Comparison of ENCODE assay signal across 8 cellular contexts in the genomic region with DNA sequence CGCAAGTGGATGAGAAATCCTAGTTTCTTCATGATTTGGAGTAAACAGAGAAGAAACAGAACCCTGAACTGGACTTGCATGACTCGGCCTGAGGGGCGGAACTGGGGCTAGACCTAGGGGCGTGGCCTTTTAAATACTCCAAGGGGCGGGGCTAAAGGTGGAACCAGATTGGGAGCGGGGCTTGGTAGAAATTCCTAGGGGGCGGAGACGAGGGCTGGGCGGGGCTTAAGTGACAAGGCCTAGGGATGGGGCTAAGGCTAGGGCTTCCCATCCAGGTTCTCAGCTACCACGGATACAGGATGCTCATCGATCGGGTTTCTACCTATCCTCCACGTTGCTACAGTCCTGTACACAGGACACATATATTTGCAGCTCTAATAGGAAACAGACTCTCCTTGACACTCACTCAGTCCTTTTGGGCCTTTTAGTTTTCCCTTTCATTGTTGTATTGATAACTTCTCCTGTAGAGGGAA. TPM values are rescaled to one million over a fixed set of nuclear protein-coding genes. Genes with fewer than 3 reads are reported as not detected.
DNase-seq lines count a peak whose midpoint lies in the region; ATAC-seq, FAIRE-seq and TF ChIP-seq lines count a peak whose summit lies in the region.

No MANE protein-coding gene starts in this region.

- no peaks in the 10 kb centered on the region for H3K27me3 ChIP-seq in SK-N-SH (ENCODE audit: insufficient read depth)
- H3K27me3 ChIP-seq in HepG2 (ENCODE audit: control insufficient read depth in 1 of 2, insufficient read depth in 2 of 2, low read length in 2 of 2) = no peaks in the 10 kb centered on the region

- H3K4me2 ChIP-seq in SK-N-SH = peak overlapping the region; percentile 80
- peak overlapping the region; percentile 51 for H3K4me2 ChIP-seq in HepG2 (ENCODE audit: low read depth, low read length)

- H3K9me3 ChIP-seq in SK-N-SH (no peaks in the 10 kb centered on the region), HepG2 (ENCODE audit: low read length) (0 out of 2 replicates have a peak, but pooled peaks cover 5% of the 10 kb centered on the region)

- DNase-seq in activated T-cell treated with anti-CD3 and anti-CD28 coated beads, Interleukin-2, amount 50 U/mL, for 24 hours = no peak
- no peak for DNase-seq in activated T-cell treated with anti-CD3 and anti-CD28 coated beads, Interleukin-2, amount 50 U/mL, for 1 hour
- DNase-seq in NCI-H1092 (lab: John Stamatoyannopoulos, UW) (peak; percentile 97), SK-N-SH (peak; percentile 92), HepG2 (ENCODE audit: low spot score) (no peak)
- DNase-seq in stimulated activated CD8-positive, alpha-beta memory T cell treated with anti-CD3 and anti-CD28 coated beads, Interleukin-4, amount 100 ng/mL, for 24 hours (ENCODE audit: low read depth) = peak; percentile 79

- H2AFZ ChIP-seq in SK-N-SH (ENCODE audit: low read depth) (peak overlapping the region; percentile 99), HepG2 (ENCODE audit: low read length) (peak overlapping the region; percentile 62)

- peaks cover 16% of the 10 kb centered on the region for H3F3A ChIP-seq in SK-N-SH (replicated peaks; ENCODE audit: insufficient read depth)

- WGBS in SK-N-SH (ENCODE audit: low lambda C conversion rate) = 0% methylated on average over 11 of the region's 13 CpGs
- 29% methylated on average over 11 of the region's 13 CpGs for WGBS in HepG2 (ENCODE audit: low lambda C conversion rate)

- ATAC-seq in HG02623 (IDR thresholded peaks at IDR 0.05; ENCODE audit: unreplicated experiment) = peak; percentile 52
- ATAC-seq in HepG2 = peak; percentile 83

- H3K27me3 Mint-ChIP-seq in activated T-cell treated with anti-CD3 and anti-CD28 coated beads, Interleukin-2, amount 50 U/mL, for 24 hours = no peaks in the 10 kb centered on the region
- peaks cover 4% of the 10 kb centered on the region for H3K27me3 Mint-ChIP-seq in dendritic cell treated with granulocyte-macrophage colony-stimulating factor and Interleukin-4, amounts not matched to agents 40 ng/mL and 50 ng/mL, for 4 days

- H3K4me1 Mint-ChIP-seq in activated T-cell treated with anti-CD3 and anti-CD28 coated beads, Interleukin-2, amount 50 U/mL, for 24 hours (ENCODE audit: low read depth) = peaks cover 27% of the 10 kb centered on the region
- peaks cover 22% of the 10 kb centered on the region for H3K4me1 Mint-ChIP-seq in dendritic cell treated with granulocyte-macrophage colony-stimulating factor and Interleukin-4, amounts not matched to agents 40 ng/mL and 50 ng/mL, for 4 days (ENCODE audit: low read depth)

- H3K79me2 ChIP-seq in SK-N-SH (ENCODE audit: insufficient read depth) = peaks cover 36% of the 10 kb centered on the region
- peaks cover 2% of the 10 kb centered on the region for H3K79me2 ChIP-seq in HepG2 (ENCODE audit: insufficient read depth, low read length)

- H3K27ac ChIP-seq in SK-N-SH (ENCODE audit: low read depth in 2 of 2, low read length in 1 of 2) (peak overlapping the region; percentile 87 to 94), HepG2 (ENCODE audit: extremely low read length, insufficient read depth, low read length) (peak overlapping the region; percentile 68)

- no TSS peak for BruUV-seq in HepG2 (replicated peaks; lab: Mats Ljungman, UMichigan)

- TF ChIP-seq EP300 in SK-N-SH (IDR thresholded peaks at IDR 0.05; ENCODE audit: borderline replicate concordance in 1 of 2, low read depth in 1 of 2, low read length in 1 of 2) (no peak), HepG2 (IDR thresholded peaks at IDR 0.05; ENCODE audit: low read depth in 2 of 2, low read length in 2 of 2) (no peak), HepG2 (CRISPR knock-in tag; IDR thresholded peaks at IDR 0.05; ENCODE audit: borderline replicate concordance) (no peak)

- no peak for TF ChIP-seq RAD21 in SK-N-SH (IDR thresholded peaks at IDR 0.05; ENCODE audit: low read length)
- no peak for TF ChIP-seq RAD21 in HepG2 (CRISPR knock-in tag; IDR thresholded peaks at IDR 0.05)

- H3K4me3 ChIP-seq in SK-N-SH (ENCODE audit: low read depth in 2 of 2, low read length in 1 of 2) (peak overlapping the region; percentile 79 to 97), HepG2 (replicated peaks in 1 of 3; ENCODE audit: insufficient read depth in 1 of 3, low read depth in 2 of 3, low read length in 3 of 3) (peak overlapping the region; percentile 71 to 77 (median 74))

- TF ChIP-seq CTCF in SK-N-SH (IDR thresholded peaks at IDR 0.05) (no peak), HepG2 (CRISPR knock-in tag; IDR thresholded peaks at IDR 0.05) (no peak)

- H3K27ac Mint-ChIP-seq in activated T-cell treated with anti-CD3 and anti-CD28 coated beads, Interleukin-2, amount 50 U/mL, for 24 hours = peak overlapping the region; percentile 99
- peak overlapping the region; percentile 98 for H3K27ac Mint-ChIP-seq in dendritic cell treated with granulocyte-macrophage colony-stimulating factor and Interleukin-4, amounts not matched to agents 40 ng/mL and 50 ng/mL, for 4 days

- no peak for TF ChIP-seq POLR2A in HepG2 (IDR thresholded peaks at IDR 0.05; ENCODE audit: insufficient read depth in 1 of 2, low read depth in 2 of 2, low read length in 2 of 2)

- H3K36me3 ChIP-seq in SK-N-SH (replicated peaks in 1 of 2; ENCODE audit: control insufficient read depth in 1 of 2, insufficient read depth in 2 of 2, low read length in 1 of 2) = peaks cover 0 to 6% of the 10 kb centered on the region in 2 experiments
- no peaks in the 10 kb centered on the region for H3K36me3 ChIP-seq in HepG2 (replicated peaks in 1 of 2; ENCODE audit: control insufficient read depth in 1 of 2, insufficient read depth in 2 of 2, low read length in 2 of 2)

- peaks cover 18% of the 10 kb centered on the region for H3K9me3 Mint-ChIP-seq in activated T-cell treated with anti-CD3 and anti-CD28 coated beads, Interleukin-2, amount 50 U/mL, for 24 hours
- peaks cover 35% of the 10 kb centered on the region for H3K9me3 Mint-ChIP-seq in dendritic cell treated with granulocyte-macrophage colony-stimulating factor and Interleukin-4, amounts not matched to agents 40 ng/mL and 50 ng/mL, for 4 days

- no peak for FAIRE-seq in HepG2 (lab: Jason Lieb, UNC)

- in situ Hi-C loops in HepG2 (cut with HindIII; ENCODE audit: extremely low pct_ligation_motif_present, low pct_unique_long_range_greater_than_20kb) = loop anchor here (5.0 kb wide), 1 partner anchor 487 kb away; no protein-coding TSS in a partner anchor

- POLR2A ChIA-PET in SK-N-SH (lab: Yijun Ruan, JAX) (interaction anchor here (1.4 kb wide), 1 partner anchor 14 kb away, joined by 5 read pairs; no protein-coding TSS in a partner anchor), HepG2 (lab: Yijun Ruan, JAX) (interaction anchor here (0.6 kb wide), 1 partner anchor 273 kb away, joined by 5 read pairs; no protein-coding TSS in a partner anchor)

- CTCF ChIA-PET in SK-N-SH (lab: Yijun Ruan, JAX) (interaction anchor here (1.1 to 2.2 kb wide), 3 partner anchors 12 to 105 kb away, joined by 4 to 6 read pairs (median 5); partner anchors contain the start of gene ZNF559), HepG2 (lab: Yijun Ruan, JAX; ENCODE audit: low intra/inter-chr PET ratio, low total read pairs) (no interaction called here)

- no peaks in the 10 kb centered on the region for H3K9me2 ChIP-seq in SK-N-SH

- intact Hi-C loops in dendritic cell treated with granulocyte-macrophage colony-stimulating factor and Interleukin-4, amounts not matched to agents 40 ng/mL and 50 ng/mL, for 4 days (cut with micrococcal nuclease) = loop anchor here (1.0 to 10.0 kb wide), 5 partner anchors 14 to 482 kb away; partner anchors contain the start of genes ZNF121, ZNF317, ZNF559 and ZNF561
- intact Hi-C loops in HepG2 (cut with micrococcal nuclease; ENCODE audit: unreplicated experiment) = loop anchor here (2.0 to 10.0 kb wide), 3 partner anchors 173 to 485 kb away; no protein-coding TSS in a partner anchor

- H3K4me1 ChIP-seq in SK-N-SH (ENCODE audit: control insufficient read depth in 1 of 2, insufficient read depth in 2 of 2, low read depth in 1 of 2, low read length in 1 of 2) (peaks cover 0 to 4% of the 10 kb centered on the region in 2 experiments; a peak in 2 of 4 replicates), HepG2 (ENCODE audit: insufficient read depth, low read length) (peaks cover 6% of the 10 kb centered on the region; the same call in 1 of the 2 replicates)

- H3K4me3 Mint-ChIP-seq in activated T-cell treated with anti-CD3 and anti-CD28 coated beads, Interleukin-2, amount 50 U/mL, for 24 hours = peak overlapping the region; percentile 91
- H3K4me3 Mint-ChIP-seq in dendritic cell treated with granulocyte-macrophage colony-stimulating factor and Interleukin-4, amounts not matched to agents 40 ng/mL and 50 ng/mL, for 4 days = peak overlapping the region; percentile 92

- H3K9ac ChIP-seq in SK-N-SH (peak overlapping the region; percentile 87), HepG2 (ENCODE audit: insufficient read depth, low read depth, low read length) (peak overlapping the region; percentile 67)

- H3K36me3 Mint-ChIP-seq in activated T-cell treated with anti-CD3 and anti-CD28 coated beads, Interleukin-2, amount 50 U/mL, for 24 hours (ENCODE audit: low read depth) = peaks cover 38% of the 10 kb centered on the region
- peaks cover 28% of the 10 kb centered on the region for H3K36me3 Mint-ChIP-seq in dendritic cell treated with granulocyte-macrophage colony-stimulating factor and Interleukin-4, amounts not matched to agents 40 ng/mL and 50 ng/mL, for 4 days (ENCODE audit: low read depth)

- H4K20me1 ChIP-seq in SK-N-SH (ENCODE audit: insufficient read depth) (no peaks in the 10 kb centered on the region), HepG2 (ENCODE audit: insufficient read depth, low read length) (no peaks in the 10 kb centered on the region)

RNA-seq across cellular contexts. Expression of gene ZNF699, which starts 0.4 kb away (rescaled TPM):
- 0.97 and 1.2 TPM in 2 replicates for polyA plus RNA-seq in SK-N-SH (2012; rRNA removed)
- 0.76 and 1.1 TPM in 2 replicates for polyA plus RNA-seq in SK-N-SH (2012; cell fraction: cytosol; rRNA removed)
- 2.4 and 3.0 TPM in 2 replicates for polyA plus RNA-seq in SK-N-SH (2012; cell fraction: nucleus; rRNA removed)
- 2.2 and 2.7 TPM in 2 replicates for total RNA-seq in HepG2 (2016; rRNA removed; fragmentation: Illumina TruSeq; extraction: Trizol)
- not detected in 2 replicates for total RNA-seq in HepG2 (2016; cell fraction: cytosol; rRNA removed; fragmentation: Illumina TruSeq; extraction: Trizol; ENCODE audit: low read depth)
- 1.9 and 2.6 TPM in 2 replicates for total RNA-seq in HepG2 (2016; cell fraction: insoluble cytoplasmic fraction; rRNA removed; fragmentation: Illumina TruSeq; extraction: Trizol)
- 0.76 and 1.1 TPM in 2 replicates for total RNA-seq in HepG2 (2016; cell fraction: membrane; rRNA removed; fragmentation: Illumina TruSeq; extraction: Trizol)
- total RNA-seq in HepG2 (2016; cell fraction: nucleus; rRNA removed; fragmentation: Illumina TruSeq; extraction: Trizol) = 1.8 and 3.3 TPM in 2 replicates
- polyA plus RNA-seq in HepG2 (2011; rRNA removed) = 0.33 and 0.77 TPM in 2 replicates
- polyA plus RNA-seq in HepG2 (2011; cell fraction: cytosol; rRNA removed) = 0.43 and 0.46 TPM in 2 replicates
- 1.8 and 2.4 TPM in 2 replicates for polyA plus RNA-seq in HepG2 (2011; cell fraction: nucleus; rRNA removed)
- polyA plus RNA-seq in HepG2 (2012) = 0.75 and 0.87 TPM in 2 replicates
- 0.25 TPM in 1 of 2 replicates, not detected in the other for polyA plus RNA-seq in HepG2 (2016; cell fraction: cytosol; fragmentation: Illumina TruSeq; extraction: Trizol; ENCODE audit: low read depth)
- 0.49 and 0.87 TPM in 2 replicates for polyA plus RNA-seq in HepG2 (2016; cell fraction: insoluble cytoplasmic fraction; fragmentation: Illumina TruSeq; extraction: Trizol; ENCODE audit: low read depth)
- 0.06 and 0.07 TPM in 2 replicates for polyA plus RNA-seq in HepG2 (2016; cell fraction: membrane; fragmentation: Illumina TruSeq; extraction: Trizol; ENCODE audit: low read depth)
- 1.4 and 1.5 TPM in 2 replicates for polyA plus RNA-seq in HepG2 (2016; cell fraction: nucleus; fragmentation: Illumina TruSeq; extraction: Trizol; ENCODE audit: insufficient read depth, low read depth)
- 0.96 and 1.1 TPM in 2 replicates for polyA minus RNA-seq in HepG2 (2011; rRNA and poly(A)+ RNA removed; ENCODE audit: low replicate concordance)
- polyA minus RNA-seq in HepG2 (2011; cell fraction: cytosol; rRNA and poly(A)+ RNA removed) = 1.6 and 2.8 TPM in 2 replicates
- 4.4 and 4.5 TPM in 2 replicates for polyA minus RNA-seq in HepG2 (2011; cell fraction: nucleus; rRNA and poly(A)+ RNA removed)

RNA-seq across cellular contexts. Expression of gene ZNF559, which starts 14.0 kb away (rescaled TPM):
- polyA plus RNA-seq in SK-N-SH (2012; rRNA removed) (10.4 and 15.2 TPM in 2 replicates), HepG2 (2011; rRNA removed) (5.6 and 6.3 TPM in 2 replicates)
- polyA plus RNA-seq in SK-N-SH (2012; cell fraction: cytosol; rRNA removed) = 14.5 and 18.1 TPM in 2 replicates
- polyA plus RNA-seq in SK-N-SH (2012; cell fraction: nucleus; rRNA removed) = 22.8 and 30.3 TPM in 2 replicates
- total RNA-seq in HepG2 (2016; rRNA removed; fragmentation: Illumina TruSeq; extraction: Trizol) = 9.5 and 9.8 TPM in 2 replicates
- total RNA-seq in HepG2 (2016; cell fraction: cytosol; rRNA removed; fragmentation: Illumina TruSeq; extraction: Trizol; ENCODE audit: low read depth) = 1.5 and 2.4 TPM in 2 replicates
- total RNA-seq in HepG2 (2016; cell fraction: insoluble cytoplasmic fraction; rRNA removed; fragmentation: Illumina TruSeq; extraction: Trizol) = 7.4 and 9.5 TPM in 2 replicates
- 4.5 and 4.8 TPM in 2 replicates for total RNA-seq in HepG2 (2016; cell fraction: membrane; rRNA removed; fragmentation: Illumina TruSeq; extraction: Trizol)
- 10.3 and 10.7 TPM in 2 replicates for total RNA-seq in HepG2 (2016; cell fraction: nucleus; rRNA removed; fragmentation: Illumina TruSeq; extraction: Trizol)
- polyA plus RNA-seq in HepG2 (2011; cell fraction: cytosol; rRNA removed) = 1.3 and 3.3 TPM in 2 replicates
- polyA plus RNA-seq in HepG2 (2011; cell fraction: nucleus; rRNA removed) = 4.5 and 6.0 TPM in 2 replicates
- polyA plus RNA-seq in HepG2 (2012) = 4.8 and 7.6 TPM in 2 replicates
- 0.52 and 0.62 TPM in 2 replicates for polyA plus RNA-seq in HepG2 (2016; cell fraction: cytosol; fragmentation: Illumina TruSeq; extraction: Trizol; ENCODE audit: low read depth)
- polyA plus RNA-seq in HepG2 (2016; cell fraction: insoluble cytoplasmic fraction; fragmentation: Illumina TruSeq; extraction: Trizol; ENCODE audit: low read depth) = 6.3 and 7.5 TPM in 2 replicates
- polyA plus RNA-seq in HepG2 (2016; cell fraction: membrane; fragmentation: Illumina TruSeq; extraction: Trizol; ENCODE audit: low read depth) = 1.2 and 1.3 TPM in 2 replicates
- polyA plus RNA-seq in HepG2 (2016; cell fraction: nucleus; fragmentation: Illumina TruSeq; extraction: Trizol; ENCODE audit: insufficient read depth, low read depth) = 12.5 and 13.4 TPM in 2 replicates
- polyA minus RNA-seq in HepG2 (2011; rRNA and poly(A)+ RNA removed; ENCODE audit: low replicate concordance) = 3.1 and 4.3 TPM in 2 replicates
- polyA minus RNA-seq in HepG2 (2011; cell fraction: cytosol; rRNA and poly(A)+ RNA removed) = 2.5 and 5.9 TPM in 2 replicates
- polyA minus RNA-seq in HepG2 (2011; cell fraction: nucleus; rRNA and poly(A)+ RNA removed) = 8.9 and 15.2 TPM in 2 replicates

RNA-seq across cellular contexts. Expression of gene ZNF177, which starts 52.8 kb away (rescaled TPM):
- 2.6 and 3.6 TPM in 2 replicates for polyA plus RNA-seq in SK-N-SH (2012; rRNA removed)
- 3.0 and 3.1 TPM in 2 replicates for polyA plus RNA-seq in SK-N-SH (2012; cell fraction: cytosol; rRNA removed)
- polyA plus RNA-seq in SK-N-SH (2012; cell fraction: nucleus; rRNA removed) = 7.4 and 12.0 TPM in 2 replicates
- total RNA-seq in HepG2 (2016; rRNA removed; fragmentation: Illumina TruSeq; extraction: Trizol) = 0.71 and 0.84 TPM in 2 replicates
- 0.26 and 0.61 TPM in 2 replicates for total RNA-seq in HepG2 (2016; cell fraction: cytosol; rRNA removed; fragmentation: Illumina TruSeq; extraction: Trizol; ENCODE audit: low read depth)
- total RNA-seq in HepG2 (2016; cell fraction: insoluble cytoplasmic fraction; rRNA removed; fragmentation: Illumina TruSeq; extraction: Trizol) = 0.48 and 1.0 TPM in 2 replicates
- total RNA-seq in HepG2 (2016; cell fraction: membrane; rRNA removed; fragmentation: Illumina TruSeq; extraction: Trizol) = 0.52 and 0.71 TPM in 2 replicates
- 1.0 and 1.1 TPM in 2 replicates for total RNA-seq in HepG2 (2016; cell fraction: nucleus; rRNA removed; fragmentation: Illumina TruSeq; extraction: Trizol)
- polyA plus RNA-seq in HepG2 (2011; rRNA removed) = 0.62 and 0.90 TPM in 2 replicates
- polyA plus RNA-seq in HepG2 (2011; cell fraction: cytosol; rRNA removed) = 0.19 and 0.40 TPM in 2 replicates
- 1.0 and 1.9 TPM in 2 replicates for polyA plus RNA-seq in HepG2 (2011; cell fraction: nucleus; rRNA removed)
- 0.75 and 1.3 TPM in 2 replicates for polyA plus RNA-seq in HepG2 (2012)
- polyA plus RNA-seq in HepG2 (2016; cell fraction: cytosol; fragmentation: Illumina TruSeq; extraction: Trizol; ENCODE audit: low read depth) = 0.15 TPM in 1 of 2 replicates, not detected in the other
- polyA plus RNA-seq in HepG2 (2016; cell fraction: insoluble cytoplasmic fraction; fragmentation: Illumina TruSeq; extraction: Trizol; ENCODE audit: low read depth) = 0.62 and 1.3 TPM in 2 replicates
- polyA plus RNA-seq in HepG2 (2016; cell fraction: membrane; fragmentation: Illumina TruSeq; extraction: Trizol; ENCODE audit: low read depth) = 0.33 and 0.36 TPM in 2 replicates
- 2.0 and 3.1 TPM in 2 replicates for polyA plus RNA-seq in HepG2 (2016; cell fraction: nucleus; fragmentation: Illumina TruSeq; extraction: Trizol; ENCODE audit: insufficient read depth, low read depth)
- 0.06 and 0.30 TPM in 2 replicates for polyA minus RNA-seq in HepG2 (2011; rRNA and poly(A)+ RNA removed; ENCODE audit: low replicate concordance)
- polyA minus RNA-seq in HepG2 (2011; cell fraction: cytosol; rRNA and poly(A)+ RNA removed) = not detected in 2 replicates
- 1.8 and 2.1 TPM in 2 replicates for polyA minus RNA-seq in HepG2 (2011; cell fraction: nucleus; rRNA and poly(A)+ RNA removed)

RNA-seq across cellular contexts. Expression of gene OR7E24, which starts 59.3 kb away (rescaled TPM):
- polyA plus RNA-seq in SK-N-SH (2012; rRNA removed) (not detected in 2 replicates), HepG2 (2011; rRNA removed) (not detected in 2 replicates)
- not detected in 2 replicates for polyA plus RNA-seq in SK-N-SH (2012; cell fraction: cytosol; rRNA removed)
- polyA plus RNA-seq in SK-N-SH (2012; cell fraction: nucleus; rRNA removed) = not detected in 2 replicates
- total RNA-seq in HepG2 (2016; rRNA removed; fragmentation: Illumina TruSeq; extraction: Trizol) = not detected in 2 replicates
- total RNA-seq in HepG2 (2016; cell fraction: cytosol; rRNA removed; fragmentation: Illumina TruSeq; extraction: Trizol; ENCODE audit: low read depth) = not detected in 2 replicates
- total RNA-seq in HepG2 (2016; cell fraction: insoluble cytoplasmic fraction; rRNA removed; fragmentation: Illumina TruSeq; extraction: Trizol) = not detected in 2 replicates
- total RNA-seq in HepG2 (2016; cell fraction: membrane; rRNA removed; fragmentation: Illumina TruSeq; extraction: Trizol) = not detected in 2 replicates
- total RNA-seq in HepG2 (2016; cell fraction: nucleus; rRNA removed; fragmentation: Illumina TruSeq; extraction: Trizol) = not detected in 2 replicates
- not detected in 2 replicates for polyA plus RNA-seq in HepG2 (2011; cell fraction: cytosol; rRNA removed)
- not detected in 2 replicates for polyA plus RNA-seq in HepG2 (2011; cell fraction: nucleus; rRNA removed)
- polyA plus RNA-seq in HepG2 (2012) = not detected in 2 replicates
- polyA plus RNA-seq in HepG2 (2016; cell fraction: cytosol; fragmentation: Illumina TruSeq; extraction: Trizol; ENCODE audit: low read depth) = not detected in 2 replicates
- not detected in 2 replicates for polyA plus RNA-seq in HepG2 (2016; cell fraction: insoluble cytoplasmic fraction; fragmentation: Illumina TruSeq; extraction: Trizol; ENCODE audit: low read depth)
- polyA plus RNA-seq in HepG2 (2016; cell fraction: membrane; fragmentation: Illumina TruSeq; extraction: Trizol; ENCODE audit: low read depth) = not detected in 2 replicates
- not detected in 2 replicates for polyA plus RNA-seq in HepG2 (2016; cell fraction: nucleus; fragmentation: Illumina TruSeq; extraction: Trizol; ENCODE audit: insufficient read depth, low read depth)
- not detected in 2 replicates for polyA minus RNA-seq in HepG2 (2011; rRNA and poly(A)+ RNA removed; ENCODE audit: low replicate concordance)
- polyA minus RNA-seq in HepG2 (2011; cell fraction: cytosol; rRNA and poly(A)+ RNA removed) = not detected in 2 replicates
- not detected in 2 replicates for polyA minus RNA-seq in HepG2 (2011; cell fraction: nucleus; rRNA and poly(A)+ RNA removed)

Comparison
In these comparisons a context has a peak if more than half of its experiments do, and no peak if none do; other contexts are left out.
1. DNase-seq: peak in NCI-H1092 (single experiment), SK-N-SH (single experiment) and stimulated activated CD8-positive, alpha-beta memory T cell treated with anti-CD3 and anti-CD28 coated beads, Interleukin-4, amount 100 ng/mL, for 24 hours (single experiment); none in activated T-cell treated with anti-CD3 and anti-CD28 coated beads, Interleukin-2, amount 50 U/mL, for 24 hours (single experiment), activated T-cell treated with anti-CD3 and anti-CD28 coated beads, Interleukin-2, amount 50 U/mL, for 1 hour (single experiment) and HepG2 (single experiment).